ENCODE assay signal across 14 cellular contexts in genomic region chr22:30857103-30857502, GRCh38.
"Had no signal": no experiment of that assay in that cellular context is flagged by ENCODE, and none has a peak within 500 bp of the region (broad histone marks: within the 10 kb centered on the region; RNA-seq: fewer than 3 reads in every experiment).

No MANE protein-coding gene starts in this region.

- H3K27me3 ChIP-seq: left lung, ovary had no signal

- H3K36me3 ChIP-seq: gastroesophageal sphincter, left lung, ovary had no signal

- DNase-seq: activated CD4-positive, alpha-beta T cell treated with anti-CD3 and anti-CD28 coated beads, Interleukin-2, amount 50 U/mL, for 1 hour; activated naive CD4-positive, alpha-beta T cell treated with anti-CD3 and anti-CD28 coated beads for 36 hours; activated naive CD8-positive, alpha-beta T cell treated with anti-CD3 and anti-CD28 coated beads, Interleukin-2, amount 50 U/mL, for 24 hours; activated T-cell treated with anti-CD3 and anti-CD28 coated beads for 4 hours; cerebellar nuclear complex; endodermal cell; islet precursor cell; left lung; mesenchymal stem cell; nephron progenitor cell; ovary; stimulated activated naive B cell treated with anti-CD40 and anti-IgM and Interleukin-4, amounts not matched to agents 10 μg/mL and 1 μg/mL and 100 μg/mL, for 72 hours; trophoblast cell had no signal

- H3K9me3 ChIP-seq: left lung, ovary had no signal

- H3K4me1 ChIP-seq: gastroesophageal sphincter had no signal

- ATAC-seq: activated naive CD8-positive, alpha-beta T cell treated with anti-CD3 and anti-CD28 coated beads, Interleukin-2, amount 50 U/mL, for 24 hours; gastroesophageal sphincter; left lung; stimulated activated naive B cell treated with anti-CD40 and anti-IgM and Interleukin-4, amounts not matched to agents 10 μg/mL and 1 μg/mL and 100 μg/mL, for 72 hours had no signal

- H3K27ac ChIP-seq: gastroesophageal sphincter, left lung, ovary had no signal

- H3K4me3 ChIP-seq: gastroesophageal sphincter, left lung, ovary had no signal
